Comparison of ENCODE assay signal across 1 cellular context in genomic region chr15:74228723-74229081, GRCh38.
A peak's percentile ranks its signal among the peaks of the same experiment; 100 is the strongest.
TF ChIP-seq lines count a peak whose summit lies in the region.

No MANE protein-coding gene starts in this region.

TF ChIP-seq in HEK293, 187 proteins besides CTCF, POLR2A, EP300 and RAD21 (continued from another document):
- peak; percentile 94 for TF ChIP-seq ZNF18 (tag by site-specific recombination; IDR thresholded peaks at IDR 0.05)
- TF ChIP-seq KLF1 (tag by site-specific recombination; IDR thresholded peaks at IDR 0.05): 0 out of 2 replicates have a peak, but pooled peaks have one; percentile 29
- TF ChIP-seq WT1 (tag by site-specific recombination; IDR thresholded peaks at IDR 0.05): peak; percentile 5; the same call in 1 of the 2 replicates
- TF ChIP-seq ZBTB11 (tag by site-specific recombination; conservative IDR thresholded peaks at IDR 0.05; ENCODE audit: low read depth): peak; percentile 57
- TF ChIP-seq, protein P1, sequence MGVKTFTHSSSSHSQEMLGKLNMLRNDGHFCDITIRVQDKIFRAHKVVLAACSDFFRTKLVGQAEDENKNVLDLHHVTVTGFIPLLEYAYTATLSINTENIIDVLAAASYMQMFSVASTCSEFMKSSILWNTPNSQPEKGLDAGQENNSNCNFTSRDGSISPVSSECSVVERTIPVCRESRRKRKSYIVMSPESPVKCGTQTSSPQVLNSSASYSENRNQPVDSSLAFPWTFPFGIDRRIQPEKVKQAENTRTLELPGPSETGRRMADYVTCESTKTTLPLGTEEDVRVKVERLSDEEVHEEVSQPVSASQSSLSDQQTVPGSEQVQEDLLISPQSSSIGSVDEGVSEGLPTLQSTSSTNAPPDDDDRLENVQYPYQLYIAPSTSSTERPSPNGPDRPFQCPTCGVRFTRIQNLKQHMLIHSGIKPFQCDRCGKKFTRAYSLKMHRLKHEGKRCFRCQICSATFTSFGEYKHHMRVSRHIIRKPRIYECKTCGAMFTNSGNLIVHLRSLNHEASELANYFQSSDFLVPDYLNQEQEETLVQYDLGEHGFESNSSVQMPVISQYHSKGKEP (tag by site-specific recombination; IDR thresholded peaks at IDR 0.05): peak; percentile 86
- 0 out of 2 replicates have a peak, but pooled peaks have one; percentile 18 for TF ChIP-seq ZNF423 (tag by site-specific recombination; IDR thresholded peaks at IDR 0.05)
- peak; percentile 52; the same call in 1 of the 2 replicates for TF ChIP-seq ZSCAN30 (tag by site-specific recombination; IDR thresholded peaks at IDR 0.05)
- TF ChIP-seq ZBTB8A (tag by site-specific recombination; IDR thresholded peaks at IDR 0.05): peak; percentile 51
TF ChIP-seq in HEK293: peak in this region for 16.
